ENCODE assay signal across 17 cellular contexts in the genomic region with DNA sequence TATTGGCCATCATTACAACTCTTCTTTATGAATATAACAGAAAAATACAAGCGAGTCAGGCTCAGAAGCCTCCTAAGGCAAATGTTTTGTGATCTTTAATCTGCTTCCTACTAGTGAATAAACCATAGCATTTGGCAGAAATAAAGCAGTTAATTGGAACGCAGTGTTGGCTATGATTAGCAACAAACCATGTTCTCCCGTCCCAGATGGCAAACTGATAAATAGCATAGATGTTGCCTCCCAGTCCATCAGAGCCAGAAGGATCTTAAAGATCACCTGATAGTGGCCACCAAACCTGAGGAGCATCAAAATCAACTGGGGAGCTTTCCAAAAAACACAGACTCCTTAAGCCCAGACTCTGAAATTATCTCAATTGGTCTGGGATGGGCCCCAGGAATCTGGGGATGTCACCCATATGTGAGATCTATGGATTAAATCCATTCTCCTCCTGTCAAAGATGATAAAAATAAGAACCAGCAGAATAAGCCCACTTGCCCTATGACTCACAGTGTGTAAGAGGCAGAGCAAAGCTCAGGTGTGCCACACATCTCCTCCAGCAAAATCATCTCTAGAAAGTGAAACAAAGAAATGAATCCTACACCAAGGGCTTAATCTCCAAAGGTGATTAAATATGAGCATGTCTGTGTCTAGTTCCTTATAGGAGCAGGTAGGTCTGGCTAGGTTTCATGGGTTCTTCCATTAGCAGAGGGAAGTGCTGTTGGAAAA. TPM values are rescaled to one million over a fixed set of nuclear protein-coding genes. Genes with fewer than 3 reads are reported as not detected.
"Had no signal": no experiment of that assay in that cellular context is flagged by ENCODE, and none has a peak within 500 bp of the region (broad histone marks: within the 10 kb centered on the region; RNA-seq: fewer than 3 reads in every experiment).

No MANE protein-coding gene starts in this region.

- DNase-seq: activated B cell treated with CpG ODN at 0.5 μM for 24 hours; activated CD4-positive, alpha-beta memory T cell treated with anti-CD3 and anti-CD28 coated beads for 36 hours; activated CD4-positive, alpha-beta T cell treated with anti-CD3 and anti-CD28 coated beads for 4 hours; activated effector memory CD4-positive, alpha-beta T cell treated with Interleukin-2 at 50 U/mL for 16 hours; activated naive CD4-positive, alpha-beta T cell treated with anti-CD3 and anti-CD28 coated beads, Interleukin-2, amount 50 U/mL, for 16 hours; activated T-cell treated with anti-CD3 and anti-CD28 coated beads, Interleukin-2, amount 50 U/mL, for 24 hours; dermis blood vessel endothelial cell; heart right ventricle; left ventricle myocardium inferior; naive B cell; transverse colon; uterus had no signal

- H3K9ac ChIP-seq: neural progenitor cell had no signal

- H3K27ac ChIP-seq: ascending aorta, gastroesophageal sphincter, heart right ventricle, left ventricle myocardium inferior, neural progenitor cell, prostate gland, right atrium auricular region, transverse colon, uterus had no signal

- H3K9me3 ChIP-seq: ascending aorta, gastroesophageal sphincter, heart right ventricle, left ventricle myocardium inferior, prostate gland, right atrium auricular region, transverse colon, uterus had no signal

- H3K27me3 ChIP-seq: ascending aorta, gastroesophageal sphincter, heart right ventricle, neural progenitor cell, right atrium auricular region, transverse colon, uterus had no signal

- H3K4me3 ChIP-seq: ascending aorta, gastroesophageal sphincter, heart right ventricle, left ventricle myocardium inferior, neural progenitor cell, prostate gland, right atrium auricular region, transverse colon, uterus had no signal

- H3K4me1 ChIP-seq: ascending aorta, gastroesophageal sphincter, neural progenitor cell, prostate gland, transverse colon, uterus had no signal

- ATAC-seq: gastroesophageal sphincter had no signal

- H3K36me3 ChIP-seq: ascending aorta, gastroesophageal sphincter, heart right ventricle, left ventricle myocardium inferior, neural progenitor cell, prostate gland, right atrium auricular region, transverse colon, uterus had no signal

- H2AFZ ChIP-seq: neural progenitor cell had no signal

- H3K4me2 ChIP-seq: neural progenitor cell had no signal

RNA-seq across cellular contexts. Expression of a gene that starts 50.3 kb away (rescaled TPM):
- total RNA-seq: activated B cell treated with CpG ODN at 0.5 μM for 24 hours had no signal
